Comparison of ENCODE assay signal across 8 cellular contexts in genomic region chr10:28179490-28180099, GRCh38.
DNase-seq lines count a peak whose midpoint lies in the region; ATAC-seq and TF ChIP-seq lines count a peak whose summit lies in the region.

No MANE protein-coding gene starts in this region.

- peak; percentile 89 for TF ChIP-seq CTCF in progenitor cell of endocrine pancreas (IDR thresholded peaks at IDR 0.05; ENCODE audit: unreplicated experiment)

- H3K4me3 ChIP-seq in HAP-1: no peak overlapping the region

- no peaks in the 10 kb centered on the region for H3K27me3 ChIP-seq in HAP-1 (ENCODE audit: low read depth)

- H3K9me3 Mint-ChIP-seq in activated naive CD4-positive, alpha-beta T cell treated with anti-CD3 and anti-CD28 coated beads, Interleukin-2, amount 10 ng/mL, durations not matched to agents 7 days and 5 days: no peaks in the 10 kb centered on the region
- H3K9me3 Mint-ChIP-seq in activated T-helper 1 cell treated with anti-CD3 and anti-CD28 coated beads, Interleukin-12 subunit alpha, Interleukin-12 subunit beta, Interleukin-2, Interleukin-4 antibody, amounts not matched to agents 30 ng/mL and 10 ng/mL and 1 ng/mL, durations not matched to agents 14 hours and 24 hours and 36 hours: no peaks in the 10 kb centered on the region
- no peaks in the 10 kb centered on the region for H3K9me3 Mint-ChIP-seq in progenitor cell of endocrine pancreas (ENCODE audit: low read depth)

- DNase-seq in activated naive CD4-positive, alpha-beta T cell treated with anti-CD3 and anti-CD28 coated beads, Interleukin-2, amount 10 ng/mL, durations not matched to agents 7 days and 5 days: peak; percentile 49
- no peak for DNase-seq in activated naive CD4-positive, alpha-beta T cell (lab: John Stamatoyannopoulos, UW)
- DNase-seq in HAP-1 (ENCODE audit: low spot score in 2 of 2): peak; percentile 53
- DNase-seq in NCI-H226: peak; percentile 6
- peak; percentile 14 for DNase-seq in activated T-helper 1 cell treated with anti-CD3 and anti-CD28 coated beads, Interleukin-12 subunit alpha, Interleukin-12 subunit beta, Interleukin-2, Interleukin-4 antibody, amounts not matched to agents 30 ng/mL and 10 ng/mL and 1 ng/mL, durations not matched to agents 14 hours and 24 hours and 36 hours (ENCODE audit: low spot score)
- peak; percentile 71 for DNase-seq in glomerular visceral epithelial cell (ENCODE audit: extremely low spot score)
- no peak for DNase-seq in progenitor cell of endocrine pancreas (ENCODE audit: low spot score, unreplicated experiment)

- H3K36me3 Mint-ChIP-seq in activated naive CD4-positive, alpha-beta T cell treated with anti-CD3 and anti-CD28 coated beads, Interleukin-2, amount 10 ng/mL, durations not matched to agents 7 days and 5 days: peaks cover 1% of the 10 kb centered on the region
- H3K36me3 Mint-ChIP-seq in activated T-helper 1 cell treated with anti-CD3 and anti-CD28 coated beads, Interleukin-12 subunit alpha, Interleukin-12 subunit beta, Interleukin-2, Interleukin-4 antibody, amounts not matched to agents 30 ng/mL and 10 ng/mL and 1 ng/mL, durations not matched to agents 14 hours and 24 hours and 36 hours (ENCODE audit: low read depth): no peaks in the 10 kb centered on the region
- H3K36me3 Mint-ChIP-seq in progenitor cell of endocrine pancreas (ENCODE audit: insufficient read depth): no peaks in the 10 kb centered on the region

- H3K4me3 Mint-ChIP-seq in activated naive CD4-positive, alpha-beta T cell treated with anti-CD3 and anti-CD28 coated beads, Interleukin-2, amount 10 ng/mL, durations not matched to agents 7 days and 5 days: no peak overlapping the region
- H3K4me3 Mint-ChIP-seq in activated T-helper 1 cell treated with anti-CD3 and anti-CD28 coated beads, Interleukin-12 subunit alpha, Interleukin-12 subunit beta, Interleukin-2, Interleukin-4 antibody, amounts not matched to agents 30 ng/mL and 10 ng/mL and 1 ng/mL, durations not matched to agents 14 hours and 24 hours and 36 hours: no peak overlapping the region
- no peak overlapping the region for H3K4me3 Mint-ChIP-seq in progenitor cell of endocrine pancreas (ENCODE audit: low read depth)

- in situ Hi-C loops in HAP-1 (cut with MboI; ENCODE audit: low sequenced_read_pairs): loop anchor here (25.0 kb wide), 1 partner anchor 617 kb away; no protein-coding TSS in a partner anchor

- H3K36me3 ChIP-seq in HAP-1 (replicated peaks): no peaks in the 10 kb centered on the region

- no peak overlapping the region for H3K27ac Mint-ChIP-seq in activated naive CD4-positive, alpha-beta T cell treated with anti-CD3 and anti-CD28 coated beads, Interleukin-2, amount 10 ng/mL, durations not matched to agents 7 days and 5 days
- H3K27ac Mint-ChIP-seq in activated T-helper 1 cell treated with anti-CD3 and anti-CD28 coated beads, Interleukin-12 subunit alpha, Interleukin-12 subunit beta, Interleukin-2, Interleukin-4 antibody, amounts not matched to agents 30 ng/mL and 10 ng/mL and 1 ng/mL, durations not matched to agents 14 hours and 24 hours and 36 hours: no peak overlapping the region
- no peak overlapping the region for H3K27ac Mint-ChIP-seq in progenitor cell of endocrine pancreas

- H3K9me3 ChIP-seq in HAP-1: no peaks in the 10 kb centered on the region

- H3K4me1 ChIP-seq in HAP-1: no peaks in the 10 kb centered on the region

- ATAC-seq in GM19397 (IDR thresholded peaks at IDR 0.05; ENCODE audit: unreplicated experiment): no peak

- intact Hi-C loops in activated T-helper 1 cell treated with anti-CD3 and anti-CD28 coated beads, Interleukin-12 subunit alpha, Interleukin-12 subunit beta, Interleukin-2, Interleukin-4 antibody, amounts not matched to agents 30 ng/mL and 10 ng/mL and 1 ng/mL, durations not matched to agents 14 hours and 24 hours and 36 hours (cut with micrococcal nuclease): loop anchor here (1.0 to 5.0 kb wide), 9 partner anchors 155 to 809 kb away; partner anchors contain the start of genes BAMBI, ODAD2 and WAC

- no peaks in the 10 kb centered on the region for H3K27me3 Mint-ChIP-seq in activated naive CD4-positive, alpha-beta T cell treated with anti-CD3 and anti-CD28 coated beads, Interleukin-2, amount 10 ng/mL, durations not matched to agents 7 days and 5 days
- H3K27me3 Mint-ChIP-seq in activated T-helper 1 cell treated with anti-CD3 and anti-CD28 coated beads, Interleukin-12 subunit alpha, Interleukin-12 subunit beta, Interleukin-2, Interleukin-4 antibody, amounts not matched to agents 30 ng/mL and 10 ng/mL and 1 ng/mL, durations not matched to agents 14 hours and 24 hours and 36 hours (ENCODE audit: insufficient read depth): peaks cover 12% of the 10 kb centered on the region
- no peaks in the 10 kb centered on the region for H3K27me3 Mint-ChIP-seq in progenitor cell of endocrine pancreas

- peaks cover 26% of the 10 kb centered on the region for H3K4me1 Mint-ChIP-seq in activated naive CD4-positive, alpha-beta T cell treated with anti-CD3 and anti-CD28 coated beads, Interleukin-2, amount 10 ng/mL, durations not matched to agents 7 days and 5 days
- peaks cover 20% of the 10 kb centered on the region for H3K4me1 Mint-ChIP-seq in activated T-helper 1 cell treated with anti-CD3 and anti-CD28 coated beads, Interleukin-12 subunit alpha, Interleukin-12 subunit beta, Interleukin-2, Interleukin-4 antibody, amounts not matched to agents 30 ng/mL and 10 ng/mL and 1 ng/mL, durations not matched to agents 14 hours and 24 hours and 36 hours (ENCODE audit: low read depth)
- no peaks in the 10 kb centered on the region for H3K4me1 Mint-ChIP-seq in progenitor cell of endocrine pancreas (ENCODE audit: low read depth)

- CTCF ChIA-PET in activated naive CD4-positive, alpha-beta T cell treated with anti-CD3 and anti-CD28 coated beads, Interleukin-2, amount 10 ng/mL, durations not matched to agents 7 days and 5 days (lab: Charles Lee): interaction anchor here (0.5 to 1.4 kb wide), 10 partner anchors 38 to 439 kb away, joined by 3 to 8 read pairs (median 3); no protein-coding TSS in a partner anchor

Comparison
In these comparisons a context has a peak if more than half of its experiments do, and no peak if none do; other contexts are left out.
1. DNase-seq: peak in activated naive CD4-positive, alpha-beta T cell treated with anti-CD3 and anti-CD28 coated beads, Interleukin-2, amount 10 ng/mL, durations not matched to agents 7 days and 5 days (single experiment), HAP-1 (2 of 2), NCI-H226 (single experiment), activated T-helper 1 cell treated with anti-CD3 and anti-CD28 coated beads, Interleukin-12 subunit alpha, Interleukin-12 subunit beta, Interleukin-2, Interleukin-4 antibody, amounts not matched to agents 30 ng/mL and 10 ng/mL and 1 ng/mL, durations not matched to agents 14 hours and 24 hours and 36 hours (single experiment) and glomerular visceral epithelial cell (single experiment); none in activated naive CD4-positive, alpha-beta T cell (0 of 4) and progenitor cell of endocrine pancreas (single experiment).